8 cellular contexts compared by ENCODE assay signal in the genomic region with DNA sequence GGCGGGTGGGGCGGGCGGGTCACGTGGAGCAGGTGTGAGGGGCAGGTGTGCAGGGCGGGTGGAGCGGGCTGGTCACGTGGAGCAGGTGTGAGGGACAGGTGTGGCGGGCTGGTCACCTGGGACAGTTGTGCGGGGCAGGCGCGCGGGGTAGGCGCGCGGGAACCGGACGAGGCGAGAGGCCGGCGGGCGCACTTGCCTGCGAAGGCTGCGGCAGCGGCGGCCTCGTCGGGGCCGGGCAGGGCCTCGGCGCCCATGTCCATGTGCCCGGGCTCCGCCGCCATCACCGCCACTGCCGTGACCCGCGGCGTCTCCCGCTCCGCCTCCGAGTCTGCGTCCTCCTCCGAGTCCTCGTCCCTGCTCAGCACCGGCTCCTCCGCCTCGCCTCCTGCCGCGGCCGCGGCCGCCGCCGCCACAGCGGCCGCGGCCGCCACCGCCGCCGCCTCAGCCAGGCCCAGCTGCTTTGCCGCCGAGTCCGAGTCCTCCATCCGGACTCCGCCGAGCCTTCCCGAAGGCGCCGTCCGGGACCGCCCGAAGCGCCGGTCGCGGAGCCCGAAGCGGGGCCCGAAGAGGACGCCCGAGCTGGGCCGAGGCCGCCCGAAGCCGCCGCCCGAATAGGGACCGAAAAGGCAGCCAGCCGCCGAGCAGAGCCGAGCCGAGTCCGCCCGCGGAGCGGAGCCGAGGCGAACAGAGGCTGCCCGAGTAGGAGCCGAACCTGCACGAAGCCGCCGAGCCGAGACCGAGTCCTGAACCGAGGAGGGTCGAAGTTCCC. TPM values are rescaled to one million over a fixed set of nuclear protein-coding genes. Genes with fewer than 3 reads are reported as not detected.
A peak's percentile ranks its signal among the peaks of the same experiment; 100 is the strongest.
DNase-seq lines count a peak whose midpoint lies in the region; ATAC-seq and TF ChIP-seq lines count a peak whose summit lies in the region.

A gene with protein sequence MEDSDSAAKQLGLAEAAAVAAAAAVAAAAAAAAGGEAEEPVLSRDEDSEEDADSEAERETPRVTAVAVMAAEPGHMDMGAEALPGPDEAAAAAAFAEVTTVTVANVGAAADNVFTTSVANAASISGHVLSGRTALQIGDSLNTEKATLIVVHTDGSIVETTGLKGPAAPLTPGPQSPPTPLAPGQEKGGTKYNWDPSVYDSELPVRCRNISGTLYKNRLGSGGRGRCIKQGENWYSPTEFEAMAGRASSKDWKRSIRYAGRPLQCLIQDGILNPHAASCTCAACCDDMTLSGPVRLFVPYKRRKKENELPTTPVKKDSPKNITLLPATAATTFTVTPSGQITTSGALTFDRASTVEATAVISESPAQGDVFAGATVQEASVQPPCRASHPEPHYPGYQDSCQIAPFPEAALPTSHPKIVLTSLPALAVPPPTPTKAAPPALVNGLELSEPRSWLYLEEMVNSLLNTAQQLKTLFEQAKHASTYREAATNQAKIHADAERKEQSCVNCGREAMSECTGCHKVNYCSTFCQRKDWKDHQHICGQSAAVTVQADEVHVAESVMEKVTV (minus strand): TSS at position 660 of the 769 bp plus-strand sequence. CDS start 175 bp downstream, at position 485.

- peaks cover 45% of the 10 kb centered on the region for H3K4me1 ChIP-seq in adipocyte (ENCODE audit: control insufficient read depth, insufficient read depth, low read length)
- H3K4me1 ChIP-seq in cardiac muscle cell (ENCODE audit: low read depth) = peaks cover 10% of the 10 kb centered on the region
- H3K4me1 ChIP-seq in parathyroid adenoma = no peaks in the 10 kb centered on the region
- peaks cover 0 to 50% (median 35%) of the 10 kb centered on the region in 4 donors for H3K4me1 ChIP-seq in tibial nerve

- no peaks in the 10 kb centered on the region for H3K79me2 ChIP-seq in parathyroid adenoma

- no peak for TF ChIP-seq EP300 in tibial nerve (IDR thresholded peaks at IDR 0.05)

- H3K4me3 ChIP-seq in GM12865 (ENCODE audit: low read depth, low read length) (peak within 1 kb of the TSS; percentile 81), adipocyte (ENCODE audit: low read length) (peak within 1 kb of the TSS; percentile 86), cardiac muscle cell (peak within 1 kb of the TSS; percentile 83), parathyroid adenoma (ENCODE audit: low read depth, low read length) (peak within 1 kb of the TSS; percentile 85), tibial nerve (peak within 1 kb of the TSS; percentile 64 to 97 (median 76))

- DNase-seq in GM12865 (ENCODE audit: low read depth) (peak; percentile 99), NCI-H1417 (lab: John Stamatoyannopoulos, UW) (peak; percentile 95 to 99 (median 98)), SW480 (ENCODE audit: low spot score) (peak; percentile 94), adipocyte (ENCODE audit: low read depth) (peak; percentile 99), cardiac muscle cell (ENCODE audit: low read depth in 1 of 2, low spot score in 1 of 2) (peak; percentile 99), tibial nerve (ENCODE audit: low spot score in 2 of 2) (peak; percentile 98 to 99)

- H3K9me3 ChIP-seq in adipocyte (ENCODE audit: control insufficient read depth, low read length) (no peaks in the 10 kb centered on the region), cardiac muscle cell (ENCODE audit: low read depth) (no peaks in the 10 kb centered on the region), parathyroid adenoma (ENCODE audit: control insufficient read depth, low read length) (no peaks in the 10 kb centered on the region), tibial nerve (no peaks in the 10 kb centered on the region)

- TF ChIP-seq POLR2A in tibial nerve (IDR thresholded peaks at IDR 0.05) = peak in 1 of 2 donors; percentile 31

- 5% methylated on average over 62 to 72 of the region's 108 CpGs for WGBS in tibial nerve, 2 donors

- ATAC-seq in HG02759 (IDR thresholded peaks at IDR 0.05; ENCODE audit: unreplicated experiment) = peak; percentile 75

- H3K9ac ChIP-seq in adipocyte (ENCODE audit: low read length) (peak within 1 kb of the TSS; percentile 100), parathyroid adenoma (peak within 1 kb of the TSS; percentile 83)

- peak within 1 kb of the TSS; percentile 100 for H3K27ac ChIP-seq in cardiac muscle cell
- H3K27ac ChIP-seq in parathyroid adenoma = peak within 1 kb of the TSS; percentile 98
- H3K27ac ChIP-seq in tibial nerve = peak within 1 kb of the TSS; percentile 97 to 100 (median 99)

- H3K27me3 ChIP-seq in adipocyte (replicated peaks; ENCODE audit: control insufficient read depth, insufficient read depth, low read length) (no peaks in the 10 kb centered on the region), cardiac muscle cell (no peaks in the 10 kb centered on the region), parathyroid adenoma (ENCODE audit: control insufficient read depth, insufficient read depth, low read length) (no peaks in the 10 kb centered on the region), tibial nerve (no peaks in the 10 kb centered on the region)

- no peak for TF ChIP-seq CTCF in GM12865 (IDR thresholded peaks at IDR 0.05; ENCODE audit: insufficient read depth, low read depth, low read length, missing control alignments)
- TF ChIP-seq CTCF in cardiac muscle cell (IDR thresholded peaks at IDR 0.05; ENCODE audit: low read depth, low read length) = no peak
- TF ChIP-seq CTCF in parathyroid adenoma (IDR thresholded peaks at IDR 0.05) = no peak
- peak in 1 of 5 experiments; percentile 17 for TF ChIP-seq CTCF in tibial nerve (IDR thresholded peaks at IDR 0.05)

- H2AFZ ChIP-seq in parathyroid adenoma = peak within 1 kb of the TSS; percentile 90

- H3K36me3 ChIP-seq in adipocyte (ENCODE audit: control insufficient read depth, insufficient read depth, low read length, severe bottlenecking) (no peaks in the 10 kb centered on the region), cardiac muscle cell (no peaks in the 10 kb centered on the region), parathyroid adenoma (ENCODE audit: control insufficient read depth, insufficient read depth, low read length) (no peaks in the 10 kb centered on the region), tibial nerve (peaks cover 0 to 23% (median 0%) of the 10 kb centered on the region in 3 donors)

- peak within 1 kb of the TSS; percentile 84 for H3K4me2 ChIP-seq in parathyroid adenoma (ENCODE audit: low read length)

RNA-seq across cellular contexts. Expression of the gene that starts here (rescaled TPM):
- total RNA-seq in cardiac muscle cell (80.0 and 90.0 TPM in 2 replicates), tibial nerve (10 to 100 TPM; 31.6 to 54.3 (median 41.2) TPM)
- 88.6 and 124 TPM in 2 replicates for polyA plus RNA-seq in cardiac muscle cell

Comparison
In these comparisons a context has a peak if more than half of its experiments do, and no peak if none do; other contexts are left out.
1. Peak in every context shown above with its lines: DNase-seq, ATAC-seq, H3K4me3 ChIP-seq and H3K27ac ChIP-seq.